ENCODE assay signal across 17 cellular contexts in genomic region chr5:38369692-38370091, GRCh38.
DNase-seq lines count a peak whose midpoint lies in the region; ATAC-seq and TF ChIP-seq lines count a peak whose summit lies in the region.
"Had no signal": no experiment of that assay in that cellular context is flagged by ENCODE, and none has a peak within 500 bp of the region (broad histone marks: within the 10 kb centered on the region; RNA-seq: fewer than 3 reads in every experiment).

No MANE protein-coding gene starts in this region.

- intact Hi-C loops in left ventricle myocardium inferior (cut with micrococcal nuclease): no loop called here

- H3K4me3 ChIP-seq in left ventricle myocardium inferior (no peak overlapping the region), right atrium auricular region (no peak overlapping the region)

- peak overlapping the region; percentile 73 for H3K27ac ChIP-seq in left ventricle myocardium inferior (replicated peaks)
- H3K27ac ChIP-seq in right atrium auricular region: no peak overlapping the region
- H3K27ac ChIP-seq: RWPE1 had no signal

- no peak for ATAC-seq in GM19035 (IDR thresholded peaks at IDR 0.05; ENCODE audit: unreplicated experiment)
- ATAC-seq: CD8-positive, alpha-beta T cell had no signal

- H3K27me3 ChIP-seq in left ventricle myocardium inferior (ENCODE audit: low read depth) (no peaks in the 10 kb centered on the region), right atrium auricular region (no peaks in the 10 kb centered on the region)
- H3K27me3 ChIP-seq: BE2C had no signal

- TF ChIP-seq CTCF in left ventricle myocardium inferior (IDR thresholded peaks at IDR 0.05; ENCODE audit: borderline replicate concordance): no peak
- no peak for TF ChIP-seq CTCF in right atrium auricular region (IDR thresholded peaks at IDR 0.05)

- H3K4me1 ChIP-seq in left ventricle myocardium inferior: no peaks in the 10 kb centered on the region
- no peaks in the 10 kb centered on the region for H3K4me1 ChIP-seq in right atrium auricular region
- H3K4me1 ChIP-seq: BE2C had no signal

- no peaks in the 10 kb centered on the region for H3K9me3 ChIP-seq in left ventricle myocardium inferior (replicated peaks)
- no peaks in the 10 kb centered on the region for H3K9me3 ChIP-seq in right atrium auricular region
- H3K9me3 ChIP-seq: BE2C had no signal

- no peak for DNase-seq in left ventricle myocardium inferior
- DNase-seq in right atrium auricular region (ENCODE audit: low spot score): no peak
- peak; percentile 11 for DNase-seq in RPMI7951 (ENCODE audit: low read depth)
- peak; percentile 50 for DNase-seq in foreskin melanocyte
- DNase-seq in activated CD4-positive, alpha-beta T cell treated with anti-CD3 and anti-CD28 coated beads, Interleukin-2, amount 50 U/mL, for 1 hour: no peak
- no peak for DNase-seq in SW480 (ENCODE audit: low spot score)
- DNase-seq: ACHN; BE2C; CD8-positive, alpha-beta T cell; H7; MV-4-11; NCI-H1436; NCI-H2081; NCI-H226; NCI-H526 had no signal

- no peaks in the 10 kb centered on the region for H3K36me3 ChIP-seq in left ventricle myocardium inferior
- no peaks in the 10 kb centered on the region for H3K36me3 ChIP-seq in right atrium auricular region
- H3K36me3 ChIP-seq: BE2C had no signal

Comparison
In these comparisons a context has a peak if more than half of its experiments do, and no peak if none do; other contexts are left out.
1. DNase-seq: peak in RPMI7951 (single experiment) and foreskin melanocyte (single experiment); none in left ventricle myocardium inferior (single experiment), right atrium auricular region (single experiment), activated CD4-positive, alpha-beta T cell treated with anti-CD3 and anti-CD28 coated beads, Interleukin-2, amount 50 U/mL, for 1 hour (single experiment) and SW480 (single experiment).